ENCODE assay signal across 14 cellular contexts in the genomic region with DNA sequence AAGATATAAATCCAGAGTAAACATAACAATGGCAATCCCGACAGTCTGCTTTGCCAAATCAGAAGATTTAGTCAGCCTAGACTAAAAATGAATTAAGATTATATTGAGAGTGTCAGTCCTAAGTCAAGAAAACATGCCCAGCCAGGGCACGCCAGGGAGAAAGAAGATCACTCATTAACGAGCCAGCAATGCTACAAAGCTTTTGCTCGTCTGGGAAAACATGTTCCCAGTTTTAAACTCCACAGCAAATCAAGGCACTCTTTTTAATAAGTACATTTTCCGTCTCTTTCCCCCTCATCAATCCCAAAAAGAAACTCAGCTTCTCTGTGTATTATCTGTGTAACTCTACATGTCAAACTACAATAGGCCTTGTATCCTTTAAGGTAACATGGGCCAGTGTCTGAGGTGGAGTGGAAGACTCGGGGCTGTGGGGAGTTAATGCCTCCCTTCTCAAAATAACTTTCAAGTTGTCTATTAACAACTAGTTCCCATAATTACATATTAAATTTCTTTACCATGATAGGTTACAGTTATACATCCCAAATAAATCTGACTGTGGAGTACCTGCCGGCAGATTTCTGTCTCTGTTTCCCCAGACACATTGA. TPM values are rescaled to one million over a fixed set of nuclear protein-coding genes. Genes with fewer than 3 reads are reported as not detected.
A peak's percentile ranks its signal among the peaks of the same experiment; 100 is the strongest.
DNase-seq lines count a peak whose midpoint lies in the region; ATAC-seq and TF ChIP-seq lines count a peak whose summit lies in the region.
"Had no signal": no experiment of that assay in that cellular context is flagged by ENCODE, and none has a peak within 500 bp of the region (broad histone marks: within the 10 kb centered on the region; RNA-seq: fewer than 3 reads in every experiment).

No MANE protein-coding gene starts in this region.

- no peaks in the 10 kb centered on the region for H3K36me3 ChIP-seq in heart right ventricle
- H3K36me3 ChIP-seq in muscle layer of duodenum (ENCODE audit: control insufficient read depth in 1 of 2, insufficient read depth in 2 of 2, low read length in 2 of 2) = no peaks in the 10 kb centered on the region

- H3K4me3 Mint-ChIP-seq in type B pancreatic cell = peak overlapping the region; percentile 78
- H3K4me3 Mint-ChIP-seq: activated CD8-positive, alpha-beta T cell treated with anti-CD3 and anti-CD28 coated beads, Interleukin-2, amount 10 ng/mL, durations not matched to agents 7 days and 5 days; activated naive CD4-positive, alpha-beta T cell treated with anti-CD3 and anti-CD28 coated beads, Interleukin-2, amount 10 ng/mL, durations not matched to agents 7 days and 5 days; dendritic cell treated with granulocyte-macrophage colony-stimulating factor and Interleukin-4, amounts not matched to agents 40 ng/mL and 50 ng/mL, for 4 days had no signal

- peaks cover 68% of the 10 kb centered on the region for H3K4me1 Mint-ChIP-seq in type B pancreatic cell (ENCODE audit: unreplicated experiment)
- H3K4me1 Mint-ChIP-seq: activated naive CD4-positive, alpha-beta T cell treated with anti-CD3 and anti-CD28 coated beads, Interleukin-2, amount 10 ng/mL, durations not matched to agents 7 days and 5 days had no signal

- ATAC-seq in heart right ventricle (no peak), Right ventricle myocardium superior (ENCODE audit: poor library complexity) (no peak)
- ATAC-seq: activated CD8-positive, alpha-beta T cell treated with anti-CD3 and anti-CD28 coated beads, Interleukin-2, amount 10 ng/mL, durations not matched to agents 7 days and 5 days; GM12878; sciatic nerve had no signal

- peaks cover 22 to 96% (median 86%) of the 10 kb centered on the region in 9 donors for H3K4me1 ChIP-seq in heart right ventricle
- H3K4me1 ChIP-seq in muscle layer of duodenum (ENCODE audit: control insufficient read depth in 1 of 2, insufficient read depth in 2 of 2, low read length in 2 of 2) = peaks cover 20 to 67% of the 10 kb centered on the region in 2 donors

- no peak for DNase-seq in heart right ventricle
- DNase-seq in Right ventricle myocardium superior = no peak
- DNase-seq in epithelial cell of proximal tubule (ENCODE audit: low read depth) = no peak
- DNase-seq in type B pancreatic cell (ENCODE audit: extremely low spot score, unreplicated experiment) = no peak
- DNase-seq in NCI-H2196 (lab: John Stamatoyannopoulos, UW; ENCODE audit: unreplicated experiment) = no peak
- DNase-seq in NAMALWA (ENCODE audit: low spot score) = no peak
- DNase-seq in GDM1 (lab: John Stamatoyannopoulos, UW) = no peak
- DNase-seq: activated CD8-positive, alpha-beta T cell treated with anti-CD3 and anti-CD28 coated beads, Interleukin-2, amount 10 ng/mL, durations not matched to agents 7 days and 5 days; activated naive CD4-positive, alpha-beta T cell treated with anti-CD3 and anti-CD28 coated beads, Interleukin-2, amount 10 ng/mL, durations not matched to agents 7 days and 5 days had no signal

- TF ChIP-seq CTCF in heart right ventricle (IDR thresholded peaks at IDR 0.05) (no peak), epithelial cell of proximal tubule (conservative IDR thresholded peaks at IDR 0.05; ENCODE audit: low read depth, low read length) (no peak), type B pancreatic cell (conservative IDR thresholded peaks at IDR 0.05) (no peak)

- H3K36me3 Mint-ChIP-seq in type B pancreatic cell = peaks cover 11% of the 10 kb centered on the region
- H3K36me3 Mint-ChIP-seq: activated naive CD4-positive, alpha-beta T cell treated with anti-CD3 and anti-CD28 coated beads, Interleukin-2, amount 10 ng/mL, durations not matched to agents 7 days and 5 days had no signal

- H3K27ac ChIP-seq in heart right ventricle = peak overlapping the region in 9 of 10 donors; percentile 19 to 84 (median 59)
- peak overlapping the region; percentile 42 for H3K27ac ChIP-seq in muscle layer of duodenum (ENCODE audit: low read length)

- peak overlapping the region; percentile 92 for H3K27ac Mint-ChIP-seq in type B pancreatic cell
- H3K27ac Mint-ChIP-seq: activated CD8-positive, alpha-beta T cell treated with anti-CD3 and anti-CD28 coated beads, Interleukin-2, amount 10 ng/mL, durations not matched to agents 7 days and 5 days; activated naive CD4-positive, alpha-beta T cell treated with anti-CD3 and anti-CD28 coated beads, Interleukin-2, amount 10 ng/mL, durations not matched to agents 7 days and 5 days; dendritic cell treated with granulocyte-macrophage colony-stimulating factor and Interleukin-4, amounts not matched to agents 40 ng/mL and 50 ng/mL, for 4 days had no signal

- H3K27me3 Mint-ChIP-seq in type B pancreatic cell = no peaks in the 10 kb centered on the region
- H3K27me3 Mint-ChIP-seq: activated naive CD4-positive, alpha-beta T cell treated with anti-CD3 and anti-CD28 coated beads, Interleukin-2, amount 10 ng/mL, durations not matched to agents 7 days and 5 days had no signal

- peak overlapping the region in 7 of 10 donors; percentile 9 to 31 (median 19) for H3K4me3 ChIP-seq in heart right ventricle
- H3K4me3 ChIP-seq in epithelial cell of proximal tubule (ENCODE audit: low read depth, low read length) = peak overlapping the region; percentile 30
- H3K4me3 ChIP-seq in muscle layer of duodenum (ENCODE audit: low read depth in 1 of 2, low read length in 2 of 2) = peak overlapping the region in 1 of 2 donors; percentile 20
- H3K4me3 ChIP-seq: GM12878 had no signal

- peaks cover 9% of the 10 kb centered on the region for H3K9me3 Mint-ChIP-seq in type B pancreatic cell
- H3K9me3 Mint-ChIP-seq: activated naive CD4-positive, alpha-beta T cell treated with anti-CD3 and anti-CD28 coated beads, Interleukin-2, amount 10 ng/mL, durations not matched to agents 7 days and 5 days; dendritic cell treated with granulocyte-macrophage colony-stimulating factor and Interleukin-4, amounts not matched to agents 40 ng/mL and 50 ng/mL, for 4 days had no signal

- WGBS in heart right ventricle, 2 donors = 18 to 21% methylated on average over 7 of the region's 7 CpGs

- H3K9me3 ChIP-seq in heart right ventricle = no peaks in the 10 kb centered on the region
- no peaks in the 10 kb centered on the region for H3K9me3 ChIP-seq in muscle layer of duodenum (ENCODE audit: control insufficient read depth in 1 of 2, low read length in 2 of 2)

- H3K27me3 ChIP-seq in heart right ventricle (no peaks in the 10 kb centered on the region), muscle layer of duodenum (ENCODE audit: low read depth, low read length) (no peaks in the 10 kb centered on the region)

- intact Hi-C loops in heart right ventricle (cut with DNase I) = loop anchor here in 4 of 10 donors (5.0 kb wide), 3 partner anchors 34 to 79 kb away; a partner anchor contains a TSS
- intact Hi-C loops in Right ventricle myocardium superior (cut with DNase I) = no loop called here

RNA-seq across cellular contexts. Expression of a gene that starts 40.9 kb away (rescaled TPM):
- total RNA-seq in heart right ventricle = 100 to 1,000 TPM in 9 of 10 donors, 10 to 100 TPM in 1; 96.8 to 145 (median 126) TPM
- 10 to 100 TPM; 16.7 to 37.2 TPM for polyA plus RNA-seq in heart right ventricle
- total RNA-seq in Right ventricle myocardium superior = 104 TPM
- total RNA-seq in epithelial cell of proximal tubule = 2.4 and 5.0 TPM in 2 replicates
- 62.9 and 76.4 TPM in 2 replicates for total RNA-seq in type B pancreatic cell (ENCODE audit: low replicate concordance)
- total RNA-seq: activated CD8-positive, alpha-beta T cell treated with anti-CD3 and anti-CD28 coated beads, Interleukin-2, amount 10 ng/mL, durations not matched to agents 7 days and 5 days; T-helper 2 cell treated with Interferon-gamma antibody and Interleukin-4, amounts not matched to agents 100 ng/mL and 5 ng/mL, for 36 hours had no signal

Comparison
In these comparisons a context has a peak if more than half of its experiments do, and no peak if none do; other contexts are left out.
1. RNA of a gene that starts 40.9 kb away (total RNA-seq): 96.8 to 145 TPM in heart right ventricle, 104 TPM in Right ventricle myocardium superior (single experiment) and 62.9 to 76.4 TPM in type B pancreatic cell; 2.4 to 5.0 TPM in epithelial cell of proximal tubule; every median in the first group is over 10 times any median in the second.